8 cellular contexts compared by ENCODE assay signal in the genomic region with DNA sequence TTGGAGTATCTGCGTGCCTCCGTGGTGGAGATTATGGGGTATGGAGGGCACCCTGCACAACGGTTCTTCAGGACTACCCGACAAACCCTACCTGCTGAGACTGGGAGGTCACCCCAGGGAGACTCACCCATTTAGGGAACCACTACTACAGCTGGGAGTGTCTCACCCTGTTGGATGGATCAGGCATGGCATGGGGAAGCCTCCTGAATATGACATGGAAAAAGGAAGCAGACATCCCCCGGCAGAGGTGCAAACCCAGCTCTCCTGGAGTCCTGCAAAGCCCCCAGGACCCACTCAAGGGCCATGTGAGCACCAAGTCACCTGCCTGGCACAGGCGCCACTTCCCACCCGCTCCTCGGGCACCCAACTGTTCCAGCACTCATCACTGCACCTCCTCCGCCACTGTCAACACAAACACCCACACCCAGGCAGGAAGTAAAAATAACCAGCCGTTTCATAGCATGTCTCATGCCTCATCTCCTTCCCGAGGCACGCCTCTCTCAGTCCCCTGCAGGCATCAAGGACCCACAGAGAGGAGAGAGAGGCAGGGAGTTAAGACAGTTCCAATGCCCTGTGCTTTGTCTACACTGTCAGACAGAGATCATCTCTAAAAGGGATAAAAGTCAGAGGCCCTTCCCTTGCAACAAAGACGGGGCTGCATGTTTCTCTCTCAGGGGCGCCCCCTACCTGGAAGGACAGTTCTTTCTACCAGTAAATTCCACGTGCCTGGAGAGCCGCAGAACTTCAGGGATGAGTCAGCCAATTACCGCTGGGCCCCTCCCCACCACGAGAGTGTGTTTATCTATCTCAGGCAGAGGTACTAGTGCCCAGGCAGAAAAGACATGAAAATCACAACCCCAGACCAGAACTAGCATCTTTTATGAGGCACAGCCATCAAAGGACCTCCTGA.
DNase-seq lines count a peak whose midpoint lies in the region; ATAC-seq and TF ChIP-seq lines count a peak whose summit lies in the region.

No MANE protein-coding gene starts in this region.

- H3K36me3 ChIP-seq in Panc1 (ENCODE audit: control insufficient read depth, insufficient read depth, low read length) = no peaks in the 10 kb centered on the region

- H3K27me3 ChIP-seq in Panc1 (ENCODE audit: control insufficient read depth, insufficient read depth, low read length) = no peaks in the 10 kb centered on the region

- in situ Hi-C loops in Panc1 (cut with HindIII; ENCODE audit: low pct_unique_long_range_greater_than_20kb, low sequenced_read_pairs) = no loop called here

- peak; percentile 71 for DNase-seq in DMS53 (lab: John Stamatoyannopoulos, UW)
- no peak for DNase-seq in DMS53 treated with DMSO at 0.1 percent for 48 hours (lab: John Stamatoyannopoulos, UW; ENCODE audit: unreplicated experiment)
- DNase-seq in Panc1 (ENCODE audit: low read depth, low spot score) = no peak
- DNase-seq in activated T-helper 1 cell treated with anti-CD3 and anti-CD28 coated beads, Interleukin-12 subunit alpha, Interleukin-12 subunit beta, Interleukin-2, Interleukin-4 antibody, amounts not matched to agents 30 ng/mL and 10 ng/mL and 1 ng/mL, durations not matched to agents 14 hours and 24 hours and 36 hours (ENCODE audit: low spot score) = peak; percentile 83
- peak in 2 of 3 donors; percentile 12 to 28 for DNase-seq in immature natural killer cell
- peak; percentile 58 for DNase-seq in stimulated activated CD8-positive, alpha-beta memory T cell treated with anti-CD3 and anti-CD28 coated beads, Interleukin-7, amount 100 ng/mL, for 24 hours (ENCODE audit: low read depth)
- no peak for DNase-seq in NCI-H526 treated with DMSO at 0.1 percent for 48 hours (lab: John Stamatoyannopoulos, UW)

- no peaks in the 10 kb centered on the region for H3K4me1 ChIP-seq in Panc1 (ENCODE audit: control insufficient read depth, insufficient read depth, low read length)

- POLR2A ChIA-PET in Panc1 (lab: Charles Lee) = no interaction called here

- no peaks in the 10 kb centered on the region for H3K9me3 ChIP-seq in Panc1 (ENCODE audit: control insufficient read depth, insufficient read depth, low read depth, low read length)

- BruUV-seq in Panc1 (replicated peaks; lab: Mats Ljungman, UMichigan) = no TSS peak

- intact Hi-C loops in Panc1 (cut with micrococcal nuclease; ENCODE audit: unreplicated experiment) = no loop called here
- intact Hi-C loops in activated T-helper 1 cell treated with anti-CD3 and anti-CD28 coated beads, Interleukin-12 subunit alpha, Interleukin-12 subunit beta, Interleukin-2, Interleukin-4 antibody, amounts not matched to agents 30 ng/mL and 10 ng/mL and 1 ng/mL, durations not matched to agents 14 hours and 24 hours and 36 hours (cut with micrococcal nuclease) = loop anchor here (1.0 to 5.0 kb wide), 9 partner anchors 45 to 411 kb away; a partner anchor contains a TSS

- peaks cover 51% of the 10 kb centered on the region for H3K4me1 Mint-ChIP-seq in activated T-helper 1 cell treated with anti-CD3 and anti-CD28 coated beads, Interleukin-12 subunit alpha, Interleukin-12 subunit beta, Interleukin-2, Interleukin-4 antibody, amounts not matched to agents 30 ng/mL and 10 ng/mL and 1 ng/mL, durations not matched to agents 14 hours and 24 hours and 36 hours (ENCODE audit: low read depth)
- H3K4me1 Mint-ChIP-seq in immature natural killer cell = peaks cover 8 to 15% of the 10 kb centered on the region in 2 donors

- H3K27ac ChIP-seq in Panc1 (ENCODE audit: low read length) = no peak overlapping the region

- CTCF ChIA-PET in Panc1 (lab: Charles Lee) = interaction anchor here (0.6 kb wide), 1 partner anchor 110 kb away, joined by 3 read pairs; no protein-coding TSS in a partner anchor

- peak overlapping the region; percentile 45 for H3K4me3 Mint-ChIP-seq in activated T-helper 1 cell treated with anti-CD3 and anti-CD28 coated beads, Interleukin-12 subunit alpha, Interleukin-12 subunit beta, Interleukin-2, Interleukin-4 antibody, amounts not matched to agents 30 ng/mL and 10 ng/mL and 1 ng/mL, durations not matched to agents 14 hours and 24 hours and 36 hours
- H3K4me3 Mint-ChIP-seq in immature natural killer cell = peak overlapping the region in 2 of 5 donors; percentile 2 to 62

- TF ChIP-seq CTCF in Panc1 (IDR thresholded peaks at IDR 0.05) = peak; percentile 47

- H3K27ac Mint-ChIP-seq in activated T-helper 1 cell treated with anti-CD3 and anti-CD28 coated beads, Interleukin-12 subunit alpha, Interleukin-12 subunit beta, Interleukin-2, Interleukin-4 antibody, amounts not matched to agents 30 ng/mL and 10 ng/mL and 1 ng/mL, durations not matched to agents 14 hours and 24 hours and 36 hours = peak overlapping the region; percentile 73
- H3K27ac Mint-ChIP-seq in immature natural killer cell = peak overlapping the region in 3 of 6 donors; percentile 1 to 33 (median 17)

- no peak overlapping the region for H3K4me3 ChIP-seq in Panc1 (ENCODE audit: low read depth in 2 of 2, low read length in 2 of 2)

- peaks cover 2% of the 10 kb centered on the region for H3K36me3 Mint-ChIP-seq in activated T-helper 1 cell treated with anti-CD3 and anti-CD28 coated beads, Interleukin-12 subunit alpha, Interleukin-12 subunit beta, Interleukin-2, Interleukin-4 antibody, amounts not matched to agents 30 ng/mL and 10 ng/mL and 1 ng/mL, durations not matched to agents 14 hours and 24 hours and 36 hours (ENCODE audit: low read depth)
- no peaks in the 10 kb centered on the region for H3K36me3 Mint-ChIP-seq in immature natural killer cell

- H3K9me3 Mint-ChIP-seq in activated T-helper 1 cell treated with anti-CD3 and anti-CD28 coated beads, Interleukin-12 subunit alpha, Interleukin-12 subunit beta, Interleukin-2, Interleukin-4 antibody, amounts not matched to agents 30 ng/mL and 10 ng/mL and 1 ng/mL, durations not matched to agents 14 hours and 24 hours and 36 hours = no peaks in the 10 kb centered on the region
- H3K9me3 Mint-ChIP-seq in immature natural killer cell = no peaks in the 10 kb centered on the region

- H3K27me3 Mint-ChIP-seq in activated T-helper 1 cell treated with anti-CD3 and anti-CD28 coated beads, Interleukin-12 subunit alpha, Interleukin-12 subunit beta, Interleukin-2, Interleukin-4 antibody, amounts not matched to agents 30 ng/mL and 10 ng/mL and 1 ng/mL, durations not matched to agents 14 hours and 24 hours and 36 hours (ENCODE audit: insufficient read depth) = peaks cover 33% of the 10 kb centered on the region
- H3K27me3 Mint-ChIP-seq in immature natural killer cell (ENCODE audit: low read depth in 3 of 3) = peaks cover 0 to 4% (median 0%) of the 10 kb centered on the region in 3 donors

- peak; percentile 46 for ATAC-seq in HG03103 (IDR thresholded peaks at IDR 0.05; ENCODE audit: low read depth, unreplicated experiment)
- ATAC-seq in Panc1 = no peak; the same call in 1 of the 2 replicates

Comparison
In these comparisons a context has a peak if more than half of its experiments do, and no peak if none do; other contexts are left out.
1. DNase-seq: peak in DMS53 (single experiment), activated T-helper 1 cell treated with anti-CD3 and anti-CD28 coated beads, Interleukin-12 subunit alpha, Interleukin-12 subunit beta, Interleukin-2, Interleukin-4 antibody, amounts not matched to agents 30 ng/mL and 10 ng/mL and 1 ng/mL, durations not matched to agents 14 hours and 24 hours and 36 hours (single experiment), immature natural killer cell (2 of 3) and stimulated activated CD8-positive, alpha-beta memory T cell treated with anti-CD3 and anti-CD28 coated beads, Interleukin-7, amount 100 ng/mL, for 24 hours (single experiment); none in DMS53 treated with DMSO at 0.1 percent for 48 hours (single experiment), Panc1 (single experiment) and NCI-H526 treated with DMSO at 0.1 percent for 48 hours (single experiment).